ENCODE assay signal across 20 cellular contexts in the genomic region with DNA sequence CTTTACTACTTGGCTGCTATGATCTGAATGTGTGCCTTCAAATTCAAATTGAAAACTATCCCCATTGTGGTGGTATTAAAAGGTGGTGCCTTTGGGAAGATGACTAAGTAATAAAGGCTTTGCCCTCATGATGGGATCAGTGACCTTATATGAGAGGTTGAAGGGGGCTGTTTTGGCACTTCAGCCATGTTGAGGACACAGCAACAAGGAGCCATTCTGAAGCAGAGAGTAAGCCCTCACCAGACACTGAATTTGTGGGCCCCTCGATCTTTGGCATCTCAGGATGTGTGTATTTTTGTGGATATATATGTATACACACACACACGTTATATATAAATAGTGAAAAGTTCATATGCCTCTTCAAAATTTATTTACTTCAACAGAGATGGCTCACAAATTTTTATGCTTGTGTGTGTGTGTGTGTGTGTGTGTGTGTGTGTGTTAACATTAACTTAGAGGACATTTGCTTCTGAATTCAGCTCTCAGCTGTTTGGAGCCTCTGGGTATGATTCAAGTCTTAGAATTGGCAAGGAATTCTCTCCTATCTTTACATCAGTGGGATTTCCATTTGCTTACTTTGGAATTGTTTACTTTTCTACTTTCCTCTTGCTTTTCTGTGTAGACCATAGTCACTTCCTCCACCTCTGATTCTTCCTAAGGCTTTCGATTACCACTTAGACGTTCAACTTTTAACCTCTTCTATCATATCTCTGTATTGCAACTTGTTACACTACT.
A peak's percentile ranks its signal among the peaks of the same experiment; 100 is the strongest.
DNase-seq lines count a peak whose midpoint lies in the region; ATAC-seq and TF ChIP-seq lines count a peak whose summit lies in the region.
"Had no signal": no experiment of that assay in that cellular context is flagged by ENCODE, and none has a peak within 500 bp of the region (broad histone marks: within the 10 kb centered on the region; RNA-seq: fewer than 3 reads in every experiment).

No MANE protein-coding gene starts in this region.

- H3K4me3 ChIP-seq in choroid plexus epithelial cell (ENCODE audit: low read depth, low read length) (no peak overlapping the region), prostate gland (no peak overlapping the region)
- H3K4me3 ChIP-seq: MG63, pancreas, skin epidermis, suprapubic skin had no signal

- 65% methylated on average over 4 of the region's 4 CpGs for WGBS in prostate gland

- no peak overlapping the region for H3K27ac ChIP-seq in prostate gland
- H3K27ac ChIP-seq: pancreas, skin epidermis, suprapubic skin, VCaP had no signal

- TF ChIP-seq CTCF in choroid plexus epithelial cell (conservative IDR thresholded peaks at IDR 0.05; ENCODE audit: low read depth, low read length) (no peak), prostate gland (IDR thresholded peaks at IDR 0.05) (no peak)

- no peaks in the 10 kb centered on the region for H3K9me3 ChIP-seq in prostate gland
- H3K9me3 ChIP-seq: MG63, pancreas, suprapubic skin had no signal

- H3K4me1 ChIP-seq in prostate gland (replicated peaks): no peaks in the 10 kb centered on the region
- H3K4me1 ChIP-seq: pancreas, suprapubic skin had no signal

- DNase-seq in ELR (ENCODE audit: low read depth) (peak; percentile 52), M059J (ENCODE audit: low read depth) (peak; percentile 79), choroid plexus epithelial cell (ENCODE audit: low read depth) (peak; percentile 58), non-pigmented ciliary epithelial cell (ENCODE audit: low read depth) (peak; percentile 63), KG1 (lab: John Stamatoyannopoulos, UW) (no peak), prostate gland (ENCODE audit: low spot score) (no peak)
- no peak for DNase-seq in effector CD8-positive, alpha-beta T cell (lab: John Stamatoyannopoulos, UW)
- DNase-seq: activated CD8-positive, alpha-beta T cell treated with anti-CD3 and anti-CD28 coated beads, Interleukin-2, amount 10 ng/mL, durations not matched to agents 7 days and 5 days; activated naive CD8-positive, alpha-beta T cell treated with anti-CD3 and anti-CD28 coated beads, Interleukin-2, amount 10 ng/mL, durations not matched to agents 7 days and 5 days; activated T-cell treated with anti-CD3 and anti-CD28 coated beads, Interleukin-2, amount 50 U/mL, for 48 hours; glutamatergic neuron; H7; MG63; NCI-H187; NCI-H345; pancreas had no signal

- TF ChIP-seq POLR2A in prostate gland (IDR thresholded peaks at IDR 0.05): no peak

- no peaks in the 10 kb centered on the region for H3K36me3 ChIP-seq in prostate gland
- H3K36me3 ChIP-seq: MG63, pancreas, suprapubic skin had no signal

- ATAC-seq in GM21381 (IDR thresholded peaks at IDR 0.05; ENCODE audit: unreplicated experiment): no peak
- ATAC-seq: activated CD8-positive, alpha-beta T cell treated with anti-CD3 and anti-CD28 coated beads, Interleukin-2, amount 10 ng/mL, durations not matched to agents 7 days and 5 days; pancreas had no signal

- H3K27me3 ChIP-seq in prostate gland (replicated peaks; ENCODE audit: insufficient read depth): no peaks in the 10 kb centered on the region
- H3K27me3 ChIP-seq: MG63, pancreas, suprapubic skin had no signal

- intact Hi-C loops in prostate gland (cut with DNase I): no loop called here

Comparison
In these comparisons a context has a peak if more than half of its experiments do, and no peak if none do; other contexts are left out.
1. DNase-seq: peak in ELR (single experiment), M059J (single experiment), choroid plexus epithelial cell (single experiment) and non-pigmented ciliary epithelial cell (single experiment); none in KG1 (single experiment), prostate gland (single experiment) and effector CD8-positive, alpha-beta T cell (single experiment).